Comparison of ENCODE assay signal across 14 cellular contexts in the genomic region with DNA sequence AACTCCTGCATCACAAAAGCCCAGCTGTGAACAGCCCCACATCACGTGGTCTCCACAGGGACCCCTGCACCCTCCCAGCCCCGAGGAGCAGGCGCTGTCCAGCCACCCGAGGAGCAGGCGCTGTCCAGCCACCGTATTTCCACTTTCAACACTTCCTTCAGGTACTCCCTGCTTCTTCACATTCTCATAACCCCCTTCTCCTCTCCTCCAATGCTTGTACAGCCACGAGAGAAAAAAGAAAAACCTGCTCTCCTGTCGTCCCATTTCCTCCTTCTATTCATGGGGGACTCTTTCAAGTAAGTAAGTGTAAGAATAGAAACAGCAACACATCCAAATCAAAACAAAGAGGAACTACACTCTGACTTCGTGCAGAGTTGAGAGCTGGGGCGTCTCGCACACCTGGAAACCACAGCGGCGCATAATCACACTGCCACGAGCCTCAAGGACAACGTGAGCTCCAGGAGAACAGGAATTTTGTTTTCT. TPM values are rescaled to one million over a fixed set of nuclear protein-coding genes. Genes with fewer than 3 reads are reported as not detected.
DNase-seq lines count a peak whose midpoint lies in the region; ATAC-seq and TF ChIP-seq lines count a peak whose summit lies in the region.
"Had no signal": no experiment of that assay in that cellular context is flagged by ENCODE, and none has a peak within 500 bp of the region (broad histone marks: within the 10 kb centered on the region; RNA-seq: fewer than 3 reads in every experiment).

No MANE protein-coding gene starts in this region.

- intact Hi-C loops in lower lobe of right lung (cut with DNase I) (no loop called here), psoas muscle (cut with DNase I) (loop anchor here in 1 of 2 donors (10.0 kb wide), 1 partner anchor 851 kb away; no protein-coding TSS in a partner anchor)

- no peak for TF ChIP-seq CTCF in DOHH2 (IDR thresholded peaks at IDR 0.05; ENCODE audit: low read depth, low read length, poor library complexity, severe bottlenecking)
- no peak for TF ChIP-seq CTCF in GM20000 (IDR thresholded peaks at IDR 0.05; ENCODE audit: extremely low read depth, missing control alignments)
- TF ChIP-seq CTCF in lower lobe of right lung (IDR thresholded peaks at IDR 0.05), result no peak
- no peak for TF ChIP-seq CTCF in psoas muscle (IDR thresholded peaks at IDR 0.05)

- no peaks in the 10 kb centered on the region for H3K79me2 ChIP-seq in DOHH2 (ENCODE audit: control insufficient read depth, low read length)

- peaks cover 6% of the 10 kb centered on the region for H3F3A ChIP-seq in DOHH2 (ENCODE audit: control insufficient read depth, insufficient read depth)

- H4K20me1 ChIP-seq in DOHH2 (ENCODE audit: control insufficient read depth, insufficient read depth, low read depth, low read length), result peaks cover 5% of the 10 kb centered on the region; the same call in 1 of the 2 replicates

- H3K9me2 ChIP-seq in DOHH2 (replicated peaks; ENCODE audit: control insufficient read depth, low read length), result no peaks in the 10 kb centered on the region

- H3K27ac ChIP-seq in DOHH2 (ENCODE audit: low read depth, low read length) (no peak overlapping the region), lower lobe of right lung (no peak overlapping the region), psoas muscle (no peak overlapping the region)

- no peaks in the 10 kb centered on the region for H3K9me3 ChIP-seq in DOHH2 (ENCODE audit: control insufficient read depth, insufficient read depth, low read length)
- H3K9me3 ChIP-seq in lower lobe of right lung, result no peaks in the 10 kb centered on the region
- no peaks in the 10 kb centered on the region for H3K9me3 ChIP-seq in psoas muscle

- peak overlapping the region; percentile 63 for H3K4me2 ChIP-seq in DOHH2 (ENCODE audit: low read length)

- H3K4me1 ChIP-seq in DOHH2 (ENCODE audit: control insufficient read depth, low read length) (peaks cover 26% of the 10 kb centered on the region), lower lobe of right lung (peaks cover 30% of the 10 kb centered on the region), psoas muscle (peaks cover 24% of the 10 kb centered on the region)

- peaks cover 47% of the 10 kb centered on the region for H3K27me3 ChIP-seq in DOHH2 (ENCODE audit: control insufficient read depth, low read length)
- H3K27me3 ChIP-seq in lower lobe of right lung (ENCODE audit: low read depth), result no peaks in the 10 kb centered on the region
- no peaks in the 10 kb centered on the region for H3K27me3 ChIP-seq in psoas muscle (ENCODE audit: insufficient read depth in 3 of 3, low read length in 2 of 3)

- H3K4me3 ChIP-seq in DOHH2 (ENCODE audit: low read length), result peak overlapping the region; percentile 45
- no peak overlapping the region for H3K4me3 ChIP-seq in lower lobe of right lung
- no peak overlapping the region for H3K4me3 ChIP-seq in psoas muscle

- H3K36me3 ChIP-seq in DOHH2 (ENCODE audit: control insufficient read depth, low read length), result no peaks in the 10 kb centered on the region
- H3K36me3 ChIP-seq in lower lobe of right lung, result peaks cover 21% of the 10 kb centered on the region
- peaks cover 4 to 7% of the 10 kb centered on the region in 2 donors for H3K36me3 ChIP-seq in psoas muscle (ENCODE audit: insufficient read depth in 1 of 2, low read depth in 1 of 2)

- DNase-seq in GM20000 (ENCODE audit: low spot score) (peak; percentile 57), lower lobe of right lung (no peak), psoas muscle (no peak), Ammon's horn (ENCODE audit: low spot score) (no peak)
- DNase-seq in central memory CD4-positive, alpha-beta T cell, result no peak
- no peak for DNase-seq in effector CD4-positive, alpha-beta T cell
- DNase-seq: activated CD8-positive, alpha-beta memory T cell treated with anti-CD3 and anti-CD28 coated beads, Interleukin-2, amount 50 U/mL, for 48 hours; CD4-positive, alpha-beta memory T cell; NCI-H2029 treated with DMSO at 0.1 percent for 48 hours had no signal

- ATAC-seq in lower lobe of right lung (peak; percentile 47 to 65), psoas muscle (no peak)
- ATAC-seq: esophagus mucosa had no signal

- WGBS in psoas muscle, 3 donors, result 44 to 50% (median 45%) methylated on average over 15 of the region's 15 CpGs

TF ChIP-seq in PFSK-1, 5 proteins besides CTCF, POLR2A, EP300 and RAD21:
- TF ChIP-seq, protein P1, sequence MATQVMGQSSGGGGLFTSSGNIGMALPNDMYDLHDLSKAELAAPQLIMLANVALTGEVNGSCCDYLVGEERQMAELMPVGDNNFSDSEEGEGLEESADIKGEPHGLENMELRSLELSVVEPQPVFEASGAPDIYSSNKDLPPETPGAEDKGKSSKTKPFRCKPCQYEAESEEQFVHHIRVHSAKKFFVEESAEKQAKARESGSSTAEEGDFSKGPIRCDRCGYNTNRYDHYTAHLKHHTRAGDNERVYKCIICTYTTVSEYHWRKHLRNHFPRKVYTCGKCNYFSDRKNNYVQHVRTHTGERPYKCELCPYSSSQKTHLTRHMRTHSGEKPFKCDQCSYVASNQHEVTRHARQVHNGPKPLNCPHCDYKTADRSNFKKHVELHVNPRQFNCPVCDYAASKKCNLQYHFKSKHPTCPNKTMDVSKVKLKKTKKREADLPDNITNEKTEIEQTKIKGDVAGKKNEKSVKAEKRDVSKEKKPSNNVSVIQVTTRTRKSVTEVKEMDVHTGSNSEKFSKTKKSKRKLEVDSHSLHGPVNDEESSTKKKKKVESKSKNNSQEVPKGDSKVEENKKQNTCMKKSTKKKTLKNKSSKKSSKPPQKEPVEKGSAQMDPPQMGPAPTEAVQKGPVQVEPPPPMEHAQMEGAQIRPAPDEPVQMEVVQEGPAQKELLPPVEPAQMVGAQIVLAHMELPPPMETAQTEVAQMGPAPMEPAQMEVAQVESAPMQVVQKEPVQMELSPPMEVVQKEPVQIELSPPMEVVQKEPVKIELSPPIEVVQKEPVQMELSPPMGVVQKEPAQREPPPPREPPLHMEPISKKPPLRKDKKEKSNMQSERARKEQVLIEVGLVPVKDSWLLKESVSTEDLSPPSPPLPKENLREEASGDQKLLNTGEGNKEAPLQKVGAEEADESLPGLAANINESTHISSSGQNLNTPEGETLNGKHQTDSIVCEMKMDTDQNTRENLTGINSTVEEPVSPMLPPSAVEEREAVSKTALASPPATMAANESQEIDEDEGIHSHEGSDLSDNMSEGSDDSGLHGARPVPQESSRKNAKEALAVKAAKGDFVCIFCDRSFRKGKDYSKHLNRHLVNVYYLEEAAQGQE (IDR thresholded peaks at IDR 0.05; ENCODE audit: insufficient read depth in 1 of 2, low read depth in 2 of 2, low read length in 2 of 2), result peak; percentile 67 to 84
- TF ChIP-seq SIN3A (IDR thresholded peaks at IDR 0.05; ENCODE audit: borderline replicate concordance, insufficient read depth, low read length), result no peak
- no peak for TF ChIP-seq FOXP2 (optimal IDR thresholded peaks at IDR 0.05; ENCODE audit: borderline replicate concordance, extremely low read depth, extremely low read length, insufficient read depth)
- TF ChIP-seq POLR2AphosphoS5 (IDR thresholded peaks at IDR 0.05; ENCODE audit: low read depth, low read length), result no peak
- TF ChIP-seq TAF1 (IDR thresholded peaks at IDR 0.05; ENCODE audit: borderline replicate concordance, insufficient read depth, low read length), result no peak
TF ChIP-seq in PFSK-1: peak in this region for 1.

RNA-seq across cellular contexts. Expression of gene CDC42BPB, which starts 11.9 kb away (rescaled TPM):
- 61.8 TPM for polyA plus RNA-seq in PFSK-1 (2012; ENCODE audit: insufficient read length, low read depth)
- total RNA-seq in lower lobe of right lung (114 TPM), psoas muscle (10 to 100 TPM; 34.2 to 57.4 (median 40.1) TPM)
- polyA plus RNA-seq in psoas muscle, result 10 to 100 TPM; 20.2 to 43.8 (median 39.6) TPM

RNA-seq across cellular contexts. Expression of gene LBHD2, which starts 38.6 kb away (rescaled TPM):
- not detected for polyA plus RNA-seq in PFSK-1 (2012; ENCODE audit: insufficient read length, low read depth)
- total RNA-seq in lower lobe of right lung (not detected), psoas muscle (not detected)
- not detected for polyA plus RNA-seq in psoas muscle
- total RNA-seq: bronchial epithelial cell; CD4-positive, alpha-beta memory T cell; esophagus mucosa; RPMI7951 had no signal
- polyA plus RNA-seq: CD4-positive, alpha-beta memory T cell had no signal

RNA-seq across cellular contexts. Expression of gene EXOC3L4, which starts 49.1 kb away (rescaled TPM):
- polyA plus RNA-seq in PFSK-1 (2012; ENCODE audit: insufficient read length, low read depth), result 0.35 TPM
- 3.6 TPM for total RNA-seq in lower lobe of right lung
- total RNA-seq in psoas muscle, result under 1 TPM in 2 of 4 donors, not detected in 2; 0.23 to 0.30 TPM
- polyA plus RNA-seq in psoas muscle, result under 1 TPM in 2 of 3 donors, not detected in 1; 0.12 to 0.33 TPM
- total RNA-seq: bronchial epithelial cell; CD4-positive, alpha-beta memory T cell; RPMI7951 had no signal
- polyA plus RNA-seq: CD4-positive, alpha-beta memory T cell had no signal

Comparison
In these comparisons a context has a peak if more than half of its experiments do, and no peak if none do; other contexts are left out.
1. ATAC-seq: peak in lower lobe of right lung (2 of 2); none in psoas muscle (0 of 4).